In the genomic region with DNA sequence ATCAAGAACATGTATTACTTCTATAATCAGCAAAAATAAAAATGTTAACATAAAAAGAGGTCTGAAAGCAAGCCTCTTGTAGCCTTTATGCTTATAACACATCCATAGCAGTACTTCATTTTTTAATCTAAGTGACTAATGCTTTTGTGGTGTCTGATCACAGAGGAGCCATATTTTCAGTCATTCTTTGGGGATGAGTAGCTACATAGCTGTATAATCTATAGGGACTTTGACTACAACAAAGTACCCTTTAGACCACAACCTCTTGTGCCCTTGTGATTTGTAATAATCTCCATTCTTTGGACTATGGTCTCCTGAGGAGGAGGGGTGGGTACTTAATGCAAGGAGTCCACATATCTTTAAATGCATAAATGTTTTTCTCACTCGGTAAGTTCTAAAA, we compare ENCODE assay signal across 19 cellular contexts. TPM values are rescaled to one million over a fixed set of nuclear protein-coding genes. Genes with fewer than 3 reads are reported as not detected.
A peak's percentile ranks its signal among the peaks of the same experiment; 100 is the strongest.
DNase-seq lines count a peak whose midpoint lies in the region; ATAC-seq, FAIRE-seq and TF ChIP-seq lines count a peak whose summit lies in the region.
"Had no signal": no experiment of that assay in that cellular context is flagged by ENCODE, and none has a peak within 500 bp of the region (broad histone marks: within the 10 kb centered on the region; RNA-seq: fewer than 3 reads in every experiment).

No MANE protein-coding gene starts in this region.

- WGBS in IMR-90 (ENCODE audit: extremely low coverage in 2 of 2, insufficient read length in 1 of 2), 2 experiments: no CpG with 5 or more reads among the region's 1 CpG
- WGBS in trophoblast cell (ENCODE audit: extremely low coverage, insufficient coverage, insufficient read length): no CpG with 5 or more reads among the region's 1 CpG

- peaks cover 0 to 11% of the 10 kb centered on the region in 2 experiments; a peak in 1 of 4 replicates for H3K79me1 ChIP-seq in IMR-90 (ENCODE audit: low read depth in 1 of 2, low read length in 2 of 2)
- H3K79me1 ChIP-seq in trophoblast cell (ENCODE audit: low read length): no peaks in the 10 kb centered on the region

- H3K4me3 ChIP-seq in IMR-90 (ENCODE audit: insufficient read depth, low read depth, low read length): no peak overlapping the region
- no peak overlapping the region for H3K4me3 ChIP-seq in bronchial epithelial cell (ENCODE audit: low read depth, low read length)
- H3K4me3 ChIP-seq in effector memory CD4-positive, alpha-beta T cell (ENCODE audit: insufficient read depth, low read depth, low read length, poor library complexity, severe bottlenecking): no peak overlapping the region
- no peak overlapping the region for H3K4me3 ChIP-seq in trophoblast cell (ENCODE audit: low read depth, low read length)
- H3K4me3 ChIP-seq: GM12878, heart right ventricle, stomach had no signal

- TF ChIP-seq CTCF in IMR-90 (conservative IDR thresholded peaks at IDR 0.05; ENCODE audit: low read depth, low read length): no peak
- TF ChIP-seq CTCF in bronchial epithelial cell (IDR thresholded peaks at IDR 0.05; ENCODE audit: insufficient read depth, low read length, severe bottlenecking): no peak

- no peak overlapping the region for H2BK15ac ChIP-seq in IMR-90 (ENCODE audit: low read depth, low read length)

- no peaks in the 10 kb centered on the region for H3K79me2 ChIP-seq in trophoblast cell (ENCODE audit: control insufficient read depth, insufficient read depth, low read length, poor library complexity)

- peak overlapping the region; percentile 75; the same call in 1 of the 2 replicates for H3K4me2 ChIP-seq in IMR-90 (ENCODE audit: low read depth, low read length)
- no peak overlapping the region for H3K4me2 ChIP-seq in trophoblast cell (ENCODE audit: low read length)

- BruUV-seq in IMR-90 (replicated peaks; lab: Mats Ljungman, UMichigan): no TSS peak

- H4K91ac ChIP-seq in IMR-90 (ENCODE audit: insufficient read depth, low read depth, low read length) (no peak overlapping the region), trophoblast cell (ENCODE audit: low read depth, low read length) (no peak overlapping the region)

- POLR2A ChIA-PET in IMR-90 (lab: Charles Lee; ENCODE audit: unreplicated experiment): no interaction called here

- H2BK5ac ChIP-seq in IMR-90 (ENCODE audit: low read depth, low read length, poor library complexity, severe bottlenecking): peak overlapping the region; percentile 58
- no peak overlapping the region for H2BK5ac ChIP-seq in trophoblast cell (ENCODE audit: low read depth, low read length, poor library complexity)

- H3K18ac ChIP-seq in IMR-90 (ENCODE audit: low read depth, low read length) (no peak overlapping the region), trophoblast cell (ENCODE audit: low read length) (no peak overlapping the region)

- H3K4me1 ChIP-seq in IMR-90 (ENCODE audit: control insufficient read depth, insufficient read depth, low read length) (peaks cover 13% of the 10 kb centered on the region), trophoblast cell (ENCODE audit: control insufficient read depth in 1 of 2, insufficient read depth in 2 of 2, low read length in 2 of 2) (no peaks in the 10 kb centered on the region)
- no peaks in the 10 kb centered on the region for H3K4me1 ChIP-seq in effector memory CD4-positive, alpha-beta T cell (ENCODE audit: control insufficient read depth, insufficient read depth, low read length, poor library complexity, severe bottlenecking)
- H3K4me1 ChIP-seq: heart right ventricle, stomach had no signal

- TF ChIP-seq RAD21 in IMR-90 (IDR thresholded peaks at IDR 0.05; ENCODE audit: low read length): no peak

- FAIRE-seq in bronchial epithelial cell (lab: Jason Lieb, UNC): no peak
- FAIRE-seq: GM12878, small intestine had no signal

- H4K5ac ChIP-seq in IMR-90 (ENCODE audit: low read depth, low read length): no peak overlapping the region; the same call in 1 of the 2 replicates

- H2AK5ac ChIP-seq in IMR-90 (ENCODE audit: low read depth, low read length) (no peak overlapping the region), trophoblast cell (ENCODE audit: low read length) (no peak overlapping the region)

- H3K36me3 ChIP-seq in IMR-90 (ENCODE audit: control insufficient read depth, insufficient read depth, low read length): no peaks in the 10 kb centered on the region
- no peaks in the 10 kb centered on the region for H3K36me3 ChIP-seq in bronchial epithelial cell (ENCODE audit: control insufficient read depth, insufficient read depth, low read length)
- H3K36me3 ChIP-seq in effector memory CD4-positive, alpha-beta T cell (ENCODE audit: control insufficient read depth, insufficient read depth, low read length): no peaks in the 10 kb centered on the region
- no peaks in the 10 kb centered on the region for H3K36me3 ChIP-seq in trophoblast cell (ENCODE audit: control insufficient read depth in 1 of 2, insufficient read depth in 2 of 2, low read length in 2 of 2)
- H3K36me3 ChIP-seq: heart right ventricle, stomach had no signal

- dilution Hi-C loops in IMR-90 (cut with HindIII; ENCODE audit: low sequenced_read_pairs, unreplicated experiment): no loop called here

- H4K20me1 ChIP-seq in IMR-90 (ENCODE audit: insufficient read depth, low read length): no peaks in the 10 kb centered on the region

- peak; percentile 40 for DNase-seq in Daoy (ENCODE audit: low read depth)
- DNase-seq in IMR-90: peak; percentile 82
- peak; percentile 47 for DNase-seq in bronchial epithelial cell (ENCODE audit: low read depth)
- DNase-seq in kidney tubule cell (ENCODE audit: low spot score): peak; percentile 29
- no peak for DNase-seq in effector memory CD4-positive, alpha-beta T cell
- DNase-seq in trophoblast cell: no peak
- DNase-seq in occipital lobe (lab: John Stamatoyannopoulos, UW): no peak
- DNase-seq: activated naive CD4-positive, alpha-beta T cell treated with anti-CD3 and anti-CD28 coated beads, Interleukin-2, amount 10 ng/mL, durations not matched to agents 7 days and 5 days; C1 segment of cervical spinal cord; central memory CD4-positive, alpha-beta T cell; DMS79 treated with DMSO at 0.1 percent for 48 hours; heart right ventricle; NCI-H1694; NCI-H510A treated with DMSO at 0.1 percent for 48 hours; small intestine; stomach had no signal

- H2BK12ac ChIP-seq in trophoblast cell (ENCODE audit: low read length): no peak overlapping the region

- no peak overlapping the region for H3K56ac ChIP-seq in IMR-90 (ENCODE audit: extremely low read depth, insufficient read depth, low read length)

- H3K4ac ChIP-seq in IMR-90 (ENCODE audit: low read depth, low read length) (no peak overlapping the region), trophoblast cell (ENCODE audit: low read depth, low read length) (no peak overlapping the region)

- no peak overlapping the region for H2BK20ac ChIP-seq in IMR-90 (ENCODE audit: low read depth, low read length)

- H2AK9ac ChIP-seq in IMR-90 (replicated peaks; ENCODE audit: low read depth, low read length, poor library complexity): no peak overlapping the region

- no peak overlapping the region for H3K14ac ChIP-seq in IMR-90 (replicated peaks; ENCODE audit: low read depth, low read length)
- H3K14ac ChIP-seq in trophoblast cell (ENCODE audit: low read length): no peak overlapping the region

- in situ Hi-C loops in IMR-90 (cut with MboI; ENCODE audit: low sequenced_read_pairs): no loop called here

- no peak overlapping the region for H4K8ac ChIP-seq in IMR-90 (ENCODE audit: low read depth in 2 of 2, low read length in 2 of 2)
- H4K8ac ChIP-seq in trophoblast cell (ENCODE audit: low read depth, low read length): no peak overlapping the region

- H3K9me1 ChIP-seq in IMR-90 (ENCODE audit: insufficient read depth, low read length): peaks cover 10% of the 10 kb centered on the region

- peak; percentile 85 for ATAC-seq in IMR-90 (ENCODE audit: low read depth)
- ATAC-seq in GM18858 (IDR thresholded peaks at IDR 0.05; ENCODE audit: unreplicated experiment): no peak
- ATAC-seq: GM12878, heart right ventricle had no signal

- H3K9me3 ChIP-seq in IMR-90 (ENCODE audit: control insufficient read depth, insufficient read depth, low read length) (no peaks in the 10 kb centered on the region), trophoblast cell (ENCODE audit: insufficient read depth, low read depth, low read length) (no peaks in the 10 kb centered on the region)
- H3K9me3 ChIP-seq in effector memory CD4-positive, alpha-beta T cell (ENCODE audit: control insufficient read depth, low read length): no peaks in the 10 kb centered on the region
- H3K9me3 ChIP-seq: heart right ventricle, stomach had no signal

- CTCF ChIA-PET in IMR-90 (lab: Yijun Ruan, JAX): interaction anchor here (0.6 kb wide), 1 partner anchor 80 kb away, joined by 3 read pairs; no protein-coding TSS in a partner anchor

- H3K27me3 ChIP-seq in IMR-90 (ENCODE audit: control insufficient read depth, insufficient read depth, low read length) (no peaks in the 10 kb centered on the region; the same call in 1 of the 2 replicates), bronchial epithelial cell (ENCODE audit: control insufficient read depth, insufficient read depth, low read length) (no peaks in the 10 kb centered on the region), trophoblast cell (ENCODE audit: insufficient read depth, low read length) (no peaks in the 10 kb centered on the region)
- no peaks in the 10 kb centered on the region for H3K27me3 ChIP-seq in effector memory CD4-positive, alpha-beta T cell (replicated peaks; ENCODE audit: control insufficient read depth, insufficient read depth, low read length, poor library complexity, severe bottlenecking)
- H3K27me3 ChIP-seq: stomach had no signal

- H2BK120ac ChIP-seq in IMR-90 (ENCODE audit: low read depth, low read length) (no peak overlapping the region), trophoblast cell (ENCODE audit: insufficient read depth, low read length, poor library complexity) (no peak overlapping the region)

- H2AFZ ChIP-seq in IMR-90 (replicated peaks; ENCODE audit: low read length, poor library complexity) (no peak overlapping the region), trophoblast cell (ENCODE audit: insufficient read depth, low read length, poor library complexity) (no peak overlapping the region)

- H3K27ac ChIP-seq in IMR-90 (ENCODE audit: insufficient read depth, low read length) (no peak overlapping the region), trophoblast cell (ENCODE audit: low read depth, low read length) (no peak overlapping the region)
- no peak overlapping the region for H3K27ac ChIP-seq in effector memory CD4-positive, alpha-beta T cell (ENCODE audit: insufficient read depth, low read length, poor library complexity, severe bottlenecking)
- H3K27ac ChIP-seq: heart right ventricle, HL-60, stomach had no signal

- H3K23ac ChIP-seq in IMR-90 (ENCODE audit: low read depth, low read length) (no peak overlapping the region), trophoblast cell (ENCODE audit: low read length) (no peak overlapping the region)

- intact Hi-C loops in IMR-90 (cut with micrococcal nuclease): no loop called here

- no peak overlapping the region for H3K9ac ChIP-seq in IMR-90 (ENCODE audit: low read depth, low read length)
- no peak overlapping the region for H3K9ac ChIP-seq in trophoblast cell (ENCODE audit: low read length)

- no peak overlapping the region for H4K12ac ChIP-seq in trophoblast cell (ENCODE audit: low read depth, low read length)

- no peak for TF ChIP-seq POLR2A in IMR-90 (IDR thresholded peaks at IDR 0.05; ENCODE audit: low read depth, low read length)

RNA-seq across cellular contexts. Expression of a gene that starts 9.6 kb away (rescaled TPM):
- 0.34 and 0.65 TPM in 2 replicates for total RNA-seq in Daoy (2014; rRNA removed; shearing (Covaris generic))
- total RNA-seq in IMR-90 (2012; rRNA removed) (6.9 and 7.0 TPM in 2 replicates), bronchial epithelial cell (not detected in 2 replicates), occipital lobe (4.2 TPM)
- polyA plus RNA-seq in IMR-90 (2012; rRNA removed): 6.4 and 7.9 TPM in 2 replicates
- 2.2 and 2.4 TPM in 2 replicates for polyA plus RNA-seq in IMR-90 (2012; cell fraction: cytosol; rRNA removed)
- polyA plus RNA-seq in IMR-90 (2012; cell fraction: nucleus; rRNA removed; ENCODE audit: low replicate concordance): 17.0 and 27.1 TPM in 2 replicates
- 0.70 and 0.72 TPM in 2 replicates for polyA plus RNA-seq in trophoblast cell (2013)

Comparison
In these comparisons a context has a peak if more than half of its experiments do, and no peak if none do; other contexts are left out.
1. DNase-seq: peak in Daoy (single experiment), IMR-90 (single experiment), bronchial epithelial cell (single experiment) and kidney tubule cell (single experiment); none in effector memory CD4-positive, alpha-beta T cell (0 of 3), trophoblast cell (0 of 2) and occipital lobe (single experiment).